Comparison of ENCODE assay signal across 1 cellular context in genomic region chr9:96858018-96858573, GRCh38.
TF ChIP-seq lines count a peak whose summit lies in the region.

No MANE protein-coding gene starts in this region.

TF ChIP-seq in HepG2, 621 proteins besides CTCF, POLR2A, EP300 and RAD21 (continued from another document):
- TF ChIP-seq CSRNP1 (CRISPR knock-in tag; IDR thresholded peaks at IDR 0.05) (no peak), MYPOP (CRISPR knock-in tag; IDR thresholded peaks at IDR 0.05) (no peak), ZNF660 (CRISPR knock-in tag; IDR thresholded peaks at IDR 0.05; ENCODE audit: borderline replicate concordance, low read depth) (no peak), ZNF710 (CRISPR knock-in tag; IDR thresholded peaks at IDR 0.05; ENCODE audit: borderline replicate concordance) (no peak), FOSL2 (CRISPR knock-in tag; IDR thresholded peaks at IDR 0.05) (peak; percentile 82), ZNF160 (CRISPR knock-in tag; IDR thresholded peaks at IDR 0.05) (0 out of 2 replicates have a peak, but pooled peaks have one; percentile 3), PAXIP1 (CRISPR knock-in tag; conservative IDR thresholded peaks at IDR 0.05) (peak; percentile 36; the same call in 1 of the 2 replicates), ATF2 (CRISPR knock-in tag; IDR thresholded peaks at IDR 0.05) (no peak), ETV5 (CRISPR knock-in tag; IDR thresholded peaks at IDR 0.05; ENCODE audit: borderline replicate concordance) (peak; percentile 51; the same call in 1 of the 2 replicates), SMC3 (IDR thresholded peaks at IDR 0.05; ENCODE audit: low read length) (no peak), SOX5 (CRISPR knock-in tag; IDR thresholded peaks at IDR 0.05; ENCODE audit: borderline replicate concordance) (peak; percentile 45; the same call in 1 of the 2 replicates), ZFX (CRISPR knock-in tag; IDR thresholded peaks at IDR 0.05; ENCODE audit: low read depth) (0 out of 2 replicates have a peak, but pooled peaks have one; percentile 16), ZFP1 (CRISPR knock-in tag; IDR thresholded peaks at IDR 0.05) (0 out of 2 replicates have a peak, but pooled peaks have one; percentile 9), MED1 (CRISPR knock-in tag; IDR thresholded peaks at IDR 0.05) (peak; percentile 27; the same call in 1 of the 2 replicates), SATB2 (CRISPR knock-in tag; IDR thresholded peaks at IDR 0.05) (no peak), SOX6 (IDR thresholded peaks at IDR 0.05) (no peak), SOX6 (CRISPR knock-in tag; IDR thresholded peaks at IDR 0.05) (0 out of 2 replicates have a peak, but pooled peaks have one; percentile 3), SAP130 (CRISPR knock-in tag; IDR thresholded peaks at IDR 0.05; ENCODE audit: low read depth) (peak; percentile 56), MAFK (conservative IDR thresholded peaks at IDR 0.05 in 1 of 2, IDR thresholded peaks at IDR 0.05 in 1 of 2; ENCODE audit: low read length in 2 of 2) (peak; percentile 91 to 95), MAFG (CRISPR knock-in tag; IDR thresholded peaks at IDR 0.05) (peak; percentile 59; the same call in 1 of the 2 replicates), ZNF598 (CRISPR knock-in tag; IDR thresholded peaks at IDR 0.05; ENCODE audit: borderline replicate concordance) (peak; percentile 79; the same call in 1 of the 2 replicates), ARID5B (CRISPR knock-in tag; IDR thresholded peaks at IDR 0.05) (peak; percentile 47; the same call in 1 of the 2 replicates), TCF7 (IDR thresholded peaks at IDR 0.05; ENCODE audit: low read depth) (peak; percentile 31; the same call in 1 of the 2 replicates), PATZ1 (CRISPR knock-in tag; IDR thresholded peaks at IDR 0.05) (no peak), ZNF512 (CRISPR knock-in tag; IDR thresholded peaks at IDR 0.05) (no peak), FOXP1 (IDR thresholded peaks at IDR 0.05) (no peak), FOXP1 (CRISPR knock-in tag; IDR thresholded peaks at IDR 0.05) (0 out of 2 replicates have a peak, but pooled peaks have one; percentile 12)
